11 cellular contexts compared by ENCODE assay signal in the genomic region with DNA sequence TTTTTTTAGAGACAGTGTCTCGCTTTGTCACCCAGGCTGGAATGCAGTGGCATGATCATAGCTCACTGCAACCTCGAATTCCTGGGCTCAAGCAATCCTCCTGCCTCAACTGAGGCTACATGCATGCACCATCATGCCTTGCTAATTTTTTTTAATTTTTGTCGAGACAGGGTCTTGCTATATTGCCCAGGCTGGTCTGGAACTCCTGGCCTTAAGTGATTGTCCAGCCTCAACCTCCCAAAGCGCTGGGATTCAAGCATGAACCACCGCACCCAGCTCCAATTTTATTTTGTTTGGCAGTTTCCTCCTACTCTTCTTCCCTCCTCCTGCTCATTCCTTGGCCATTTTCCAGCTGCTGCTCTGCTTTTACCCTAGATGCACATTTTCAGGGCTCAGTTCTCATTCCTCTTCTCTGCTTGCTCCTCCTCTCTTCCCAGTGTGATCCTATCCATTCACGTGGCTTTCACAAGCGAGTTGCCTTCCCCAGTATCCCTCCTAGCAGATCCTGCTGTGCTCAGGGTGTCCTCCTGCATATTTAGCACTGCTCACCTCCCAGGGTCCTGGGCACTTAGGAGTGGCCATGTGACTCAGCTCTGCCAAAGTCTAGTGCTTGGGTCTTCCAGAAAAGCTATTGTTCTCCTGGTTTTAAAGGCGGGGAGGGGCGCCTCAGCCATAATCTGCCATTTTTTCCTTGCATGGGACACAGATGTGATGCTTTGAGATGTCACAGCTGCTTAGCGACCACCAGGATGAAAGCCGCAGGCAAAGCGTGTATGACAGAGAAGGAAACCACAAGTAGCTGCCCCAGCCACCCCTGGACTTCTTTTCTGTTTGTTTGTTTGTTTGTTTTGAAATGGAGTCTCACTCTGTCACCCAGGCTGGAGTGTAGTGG. TPM values are rescaled to one million over a fixed set of nuclear protein-coding genes. Genes with fewer than 3 reads are reported as not detected.
DNase-seq lines count a peak whose midpoint lies in the region; ATAC-seq and TF ChIP-seq lines count a peak whose summit lies in the region.
"Had no signal": no experiment of that assay in that cellular context is flagged by ENCODE, and none has a peak within 500 bp of the region (broad histone marks: within the 10 kb centered on the region; RNA-seq: fewer than 3 reads in every experiment).

No MANE protein-coding gene starts in this region.

- CTCF ChIA-PET in WTC11 (lab: Charles Lee) = no interaction called here

- H3K4me3 ChIP-seq in heart left ventricle (no peak overlapping the region), skeletal muscle cell (ENCODE audit: low read depth, low read length) (no peak overlapping the region)

- H3K4me3 Mint-ChIP-seq in WTC11 = no peak overlapping the region
- no peak overlapping the region for H3K4me3 Mint-ChIP-seq in activated naive CD8-positive, alpha-beta T cell treated with anti-CD3 and anti-CD28 coated beads, Interleukin-2, amount 50 U/mL, for 24 hours
- H3K4me3 Mint-ChIP-seq: activated naive CD8-positive, alpha-beta T cell had no signal

- POLR2A ChIA-PET in WTC11 (lab: Charles Lee) = no interaction called here

- no peaks in the 10 kb centered on the region for H3K27me3 Mint-ChIP-seq in WTC11 (ENCODE audit: low read depth)
- H3K27me3 Mint-ChIP-seq in activated naive CD8-positive, alpha-beta T cell treated with anti-CD3 and anti-CD28 coated beads, Interleukin-2, amount 50 U/mL, for 24 hours = no peaks in the 10 kb centered on the region
- H3K27me3 Mint-ChIP-seq: activated naive CD8-positive, alpha-beta T cell had no signal

- H3K27ac Mint-ChIP-seq in WTC11 = peak overlapping the region; percentile 25; the same call in 1 of the 2 replicates
- H3K27ac Mint-ChIP-seq in activated naive CD8-positive, alpha-beta T cell treated with anti-CD3 and anti-CD28 coated beads, Interleukin-2, amount 50 U/mL, for 24 hours = no peak overlapping the region
- H3K27ac Mint-ChIP-seq: activated naive CD8-positive, alpha-beta T cell had no signal

- peaks cover 0 to 11% (median 0%) of the 10 kb centered on the region in 12 donors for H3K4me1 ChIP-seq in heart left ventricle

- H3K27ac ChIP-seq in heart left ventricle = peak overlapping the region in 1 of 12 donors; percentile 61

- intact Hi-C loops in heart left ventricle (cut with DNase I) = no loop called here

- no peak for ATAC-seq in WTC11
- peak in 2 of 4 donors; percentile 15 to 29 for ATAC-seq in heart left ventricle
- ATAC-seq in activated naive CD8-positive, alpha-beta T cell treated with anti-CD3 and anti-CD28 coated beads, Interleukin-2, amount 50 U/mL, for 24 hours = no peak

- in situ Hi-C loops in G401 (cut with HindIII; ENCODE audit: low sequenced_read_pairs) = no loop called here

- H3K9me3 ChIP-seq in heart left ventricle = no peaks in the 10 kb centered on the region

- TF ChIP-seq POLR2A in heart left ventricle (IDR thresholded peaks at IDR 0.05) = no peak

- peaks cover 9% of the 10 kb centered on the region; the same call in 1 of the 2 replicates for H3K36me3 Mint-ChIP-seq in WTC11
- H3K36me3 Mint-ChIP-seq in activated naive CD8-positive, alpha-beta T cell treated with anti-CD3 and anti-CD28 coated beads, Interleukin-2, amount 50 U/mL, for 24 hours (ENCODE audit: low read depth) = peaks cover 2% of the 10 kb centered on the region
- H3K36me3 Mint-ChIP-seq: activated naive CD8-positive, alpha-beta T cell had no signal

- DNase-seq in G401 (ENCODE audit: low spot score) = peak; percentile 53
- DNase-seq in WTC11 (ENCODE audit: low spot score) = no peak
- DNase-seq in heart left ventricle = peak in 3 of 5 donors; percentile 38 to 40 (median 39)
- DNase-seq in skeletal muscle cell (ENCODE audit: low read depth) = peak; percentile 45
- no peak for DNase-seq in activated naive CD8-positive, alpha-beta T cell treated with anti-CD3 and anti-CD28 coated beads, Interleukin-2, amount 50 U/mL, for 24 hours
- no peak for DNase-seq in Kasumi-1 (lab: John Stamatoyannopoulos, UW)
- DNase-seq in GM10266 (ENCODE audit: extremely low spot score) = no peak
- DNase-seq: NCI-H1694 treated with DMSO at 0.1 percent for 48 hours; OCI-M1; stimulated activated CD8-positive, alpha-beta memory T cell treated with anti-CD3 and anti-CD28 coated beads, Interleukin-4, amount 100 ng/mL, for 48 hours had no signal

- 72 to 78% (median 75%) methylated on average over 12 of the region's 12 CpGs for WGBS in heart left ventricle, 4 donors

- H3K9me3 Mint-ChIP-seq in WTC11 = no peaks in the 10 kb centered on the region
- no peaks in the 10 kb centered on the region for H3K9me3 Mint-ChIP-seq in activated naive CD8-positive, alpha-beta T cell treated with anti-CD3 and anti-CD28 coated beads, Interleukin-2, amount 50 U/mL, for 24 hours

- no peaks in the 10 kb centered on the region for H3K27me3 ChIP-seq in heart left ventricle

- H3K36me3 ChIP-seq in heart left ventricle = peaks cover 0 to 28% (median 16%) of the 10 kb centered on the region in 9 donors

- no peak for TF ChIP-seq CTCF in WTC11 (IDR thresholded peaks at IDR 0.05)
- TF ChIP-seq CTCF in heart left ventricle (IDR thresholded peaks at IDR 0.05) = no peak
- no peak for TF ChIP-seq CTCF in GM10266 (IDR thresholded peaks at IDR 0.05; ENCODE audit: control insufficient read depth, insufficient read depth, low read depth, missing control alignments)

- peaks cover 8% of the 10 kb centered on the region for H3K4me1 Mint-ChIP-seq in WTC11
- H3K4me1 Mint-ChIP-seq in activated naive CD8-positive, alpha-beta T cell treated with anti-CD3 and anti-CD28 coated beads, Interleukin-2, amount 50 U/mL, for 24 hours = no peaks in the 10 kb centered on the region

TF ChIP-seq in WTC11, 78 proteins besides CTCF, POLR2A, EP300 and RAD21:
- peak; percentile 18; the same call in 1 of the 2 replicates for TF ChIP-seq ZNF121 (CRISPR knock-in tag; IDR thresholded peaks at IDR 0.05)
- no peak for TF ChIP-seq KAT7 (CRISPR knock-in tag; IDR thresholded peaks at IDR 0.05; ENCODE audit: borderline replicate concordance)
- TF ChIP-seq, protein P1, sequence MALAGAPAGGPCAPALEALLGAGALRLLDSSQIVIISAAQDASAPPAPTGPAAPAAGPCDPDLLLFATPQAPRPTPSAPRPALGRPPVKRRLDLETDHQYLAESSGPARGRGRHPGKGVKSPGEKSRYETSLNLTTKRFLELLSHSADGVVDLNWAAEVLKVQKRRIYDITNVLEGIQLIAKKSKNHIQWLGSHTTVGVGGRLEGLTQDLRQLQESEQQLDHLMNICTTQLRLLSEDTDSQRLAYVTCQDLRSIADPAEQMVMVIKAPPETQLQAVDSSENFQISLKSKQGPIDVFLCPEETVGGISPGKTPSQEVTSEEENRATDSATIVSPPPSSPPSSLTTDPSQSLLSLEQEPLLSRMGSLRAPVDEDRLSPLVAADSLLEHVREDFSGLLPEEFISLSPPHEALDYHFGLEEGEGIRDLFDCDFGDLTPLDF (CRISPR knock-in tag; IDR thresholded peaks at IDR 0.05) = no peak
- TF ChIP-seq NR3C1 (CRISPR knock-in tag; conservative IDR thresholded peaks at IDR 0.05; ENCODE audit: low read depth) = no peak
- TF ChIP-seq, protein P2, sequence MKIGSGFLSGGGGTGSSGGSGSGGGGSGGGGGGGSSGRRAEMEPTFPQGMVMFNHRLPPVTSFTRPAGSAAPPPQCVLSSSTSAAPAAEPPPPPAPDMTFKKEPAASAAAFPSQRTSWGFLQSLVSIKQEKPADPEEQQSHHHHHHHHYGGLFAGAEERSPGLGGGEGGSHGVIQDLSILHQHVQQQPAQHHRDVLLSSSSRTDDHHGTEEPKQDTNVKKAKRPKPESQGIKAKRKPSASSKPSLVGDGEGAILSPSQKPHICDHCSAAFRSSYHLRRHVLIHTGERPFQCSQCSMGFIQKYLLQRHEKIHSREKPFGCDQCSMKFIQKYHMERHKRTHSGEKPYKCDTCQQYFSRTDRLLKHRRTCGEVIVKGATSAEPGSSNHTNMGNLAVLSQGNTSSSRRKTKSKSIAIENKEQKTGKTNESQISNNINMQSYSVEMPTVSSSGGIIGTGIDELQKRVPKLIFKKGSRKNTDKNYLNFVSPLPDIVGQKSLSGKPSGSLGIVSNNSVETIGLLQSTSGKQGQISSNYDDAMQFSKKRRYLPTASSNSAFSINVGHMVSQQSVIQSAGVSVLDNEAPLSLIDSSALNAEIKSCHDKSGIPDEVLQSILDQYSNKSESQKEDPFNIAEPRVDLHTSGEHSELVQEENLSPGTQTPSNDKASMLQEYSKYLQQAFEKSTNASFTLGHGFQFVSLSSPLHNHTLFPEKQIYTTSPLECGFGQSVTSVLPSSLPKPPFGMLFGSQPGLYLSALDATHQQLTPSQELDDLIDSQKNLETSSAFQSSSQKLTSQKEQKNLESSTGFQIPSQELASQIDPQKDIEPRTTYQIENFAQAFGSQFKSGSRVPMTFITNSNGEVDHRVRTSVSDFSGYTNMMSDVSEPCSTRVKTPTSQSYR (CRISPR knock-in tag; IDR thresholded peaks at IDR 0.05) = no peak
- no peak for TF ChIP-seq SOX15 (CRISPR knock-in tag; IDR thresholded peaks at IDR 0.05)

RNA-seq across cellular contexts. Expression of gene PSEN2, which starts 33.6 kb away (rescaled TPM):
- total RNA-seq in G401 (2014; rRNA removed; shearing (Covaris generic)) = 40.7 and 49.3 TPM in 2 replicates
- total RNA-seq in WTC11 (2021) (18.4 to 23.5 TPM (median 23.4 TPM) in 3 replicates), heart left ventricle (10 to 100 TPM; 17.2 to 30.9 (median 21.7) TPM)
- 10 to 100 TPM; 12.3 to 18.3 TPM for polyA plus RNA-seq in heart left ventricle

RNA-seq across cellular contexts. Expression of gene COQ8A, which starts 36.0 kb away (rescaled TPM):
- 31.7 and 33.5 TPM in 2 replicates for total RNA-seq in G401 (2014; rRNA removed; shearing (Covaris generic))
- total RNA-seq in WTC11 (2021) = 39.4 to 41.1 TPM (median 40.8 TPM) in 3 replicates
- 100 to 1,000 TPM; 141 to 915 (median 310) TPM for total RNA-seq in heart left ventricle
- polyA plus RNA-seq in heart left ventricle = 100 to 1,000 TPM; 193 to 243 TPM

Comparison
In these comparisons a context has a peak if more than half of its experiments do, and no peak if none do; other contexts are left out.
1. DNase-seq: peak in G401 (single experiment), heart left ventricle (3 of 5) and skeletal muscle cell (single experiment); none in WTC11 (single experiment), activated naive CD8-positive, alpha-beta T cell treated with anti-CD3 and anti-CD28 coated beads, Interleukin-2, amount 50 U/mL, for 24 hours (single experiment), Kasumi-1 (0 of 2) and GM10266 (single experiment).